Comparison of ENCODE assay signal across 14 cellular contexts in genomic region chr3:171044828-171045793, GRCh38. TPM values are rescaled to one million over a fixed set of nuclear protein-coding genes. Genes with fewer than 3 reads are reported as not detected.
A peak's percentile ranks its signal among the peaks of the same experiment; 100 is the strongest.
DNase-seq lines count a peak whose midpoint lies in the region; ATAC-seq and TF ChIP-seq lines count a peak whose summit lies in the region.
"Had no signal": no experiment of that assay in that cellular context is flagged by ENCODE, and none has a peak within 500 bp of the region (broad histone marks: within the 10 kb centered on the region; RNA-seq: fewer than 3 reads in every experiment).

No MANE protein-coding gene starts in this region.

- TF ChIP-seq CTCF in astrocyte of the spinal cord (IDR thresholded peaks at IDR 0.05; ENCODE audit: low read depth, low read length) (no peak), kidney epithelial cell (IDR thresholded peaks at IDR 0.05; ENCODE audit: insufficient read depth, low read length, poor library complexity, severe bottlenecking) (no peak)

- no peak for ATAC-seq in HG02763 (IDR thresholded peaks at IDR 0.05; ENCODE audit: unreplicated experiment)

- H3K27me3 ChIP-seq in kidney epithelial cell (ENCODE audit: control insufficient read depth, insufficient read depth, low read length), result no peaks in the 10 kb centered on the region
- H3K27me3 ChIP-seq: tibial artery had no signal

- H3K4me3 ChIP-seq in astrocyte of the spinal cord (ENCODE audit: low read depth, low read length) (no peak overlapping the region), kidney epithelial cell (ENCODE audit: low read depth, low read length) (no peak overlapping the region)
- H3K4me3 ChIP-seq: HAP-1, tibial artery had no signal

- no peaks in the 10 kb centered on the region for H3K36me3 ChIP-seq in kidney epithelial cell (ENCODE audit: control insufficient read depth, insufficient read depth, low read length)
- H3K36me3 ChIP-seq: HAP-1, tibial artery had no signal

- in situ Hi-C loops in astrocyte of the spinal cord (cut with HindIII; ENCODE audit: low sequenced_read_pairs), result no loop called here

- peak; percentile 27 for DNase-seq in NCI-H748 (lab: John Stamatoyannopoulos, UW; ENCODE audit: unreplicated experiment)
- no peak for DNase-seq in NCI-H748 treated with DMSO at 0.1 percent for 48 hours (lab: John Stamatoyannopoulos, UW)
- peak; percentile 74 for DNase-seq in astrocyte of the spinal cord (ENCODE audit: low read depth, low spot score)
- DNase-seq in kidney epithelial cell (ENCODE audit: low read depth), result peak; percentile 77
- no peak for DNase-seq in activated naive CD4-positive, alpha-beta T cell treated with Interleukin-2 at 50 U/mL for 16 hours
- DNase-seq in hippocampal formation (lab: John Stamatoyannopoulos, UW), result no peak
- DNase-seq in GM19240 (ENCODE audit: insufficient read length, low spot score), result no peak
- DNase-seq: activated CD4-positive, alpha-beta memory T cell treated with anti-CD3 and anti-CD28 coated beads for 36 hours; effector CD8-positive, alpha-beta T cell; NCI-H526 treated with DMSO at 0.1 percent for 48 hours; posterior cingulate gyrus; tibial artery had no signal

RNA-seq across cellular contexts. Expression of gene SLC2A2, which starts 18.6 kb away (rescaled TPM):
- total RNA-seq in kidney epithelial cell, result not detected in 2 replicates
- total RNA-seq: activated CD4-positive, alpha-beta memory T cell treated with anti-CD3 and anti-CD28 coated beads for 36 hours had no signal

Comparison
In these comparisons a context has a peak if more than half of its experiments do, and no peak if none do; other contexts are left out.
1. DNase-seq: peak in NCI-H748 (single experiment), astrocyte of the spinal cord (single experiment) and kidney epithelial cell (single experiment); none in NCI-H748 treated with DMSO at 0.1 percent for 48 hours (single experiment), activated naive CD4-positive, alpha-beta T cell treated with Interleukin-2 at 50 U/mL for 16 hours (single experiment), hippocampal formation (0 of 2) and GM19240 (single experiment).